2 cellular contexts compared by ENCODE assay signal in the genomic region with DNA sequence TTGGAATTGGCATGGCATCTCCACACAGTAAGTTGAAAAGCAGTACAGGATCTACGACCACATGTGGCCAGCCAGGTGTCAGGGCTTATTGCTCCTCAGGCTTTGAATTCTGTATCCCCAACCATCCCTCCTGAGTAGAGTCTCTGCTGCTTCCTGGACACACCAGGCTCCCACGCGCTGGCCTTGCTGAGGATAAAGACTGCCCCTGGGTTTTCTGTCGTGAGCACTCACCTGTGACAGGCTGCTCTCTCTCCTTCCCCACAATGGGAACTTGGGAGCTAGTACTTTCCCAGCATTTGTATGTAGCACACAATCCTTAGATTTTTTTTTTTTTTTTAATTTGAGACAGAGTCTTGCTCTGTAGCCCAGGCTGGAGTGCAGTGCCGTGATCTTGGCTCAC.
TF ChIP-seq lines count a peak whose summit lies in the region.

No MANE protein-coding gene starts in this region.

TF ChIP-seq in IMR-90, 13 proteins besides CTCF, POLR2A, EP300 and RAD21:
- TF ChIP-seq, protein P1, sequence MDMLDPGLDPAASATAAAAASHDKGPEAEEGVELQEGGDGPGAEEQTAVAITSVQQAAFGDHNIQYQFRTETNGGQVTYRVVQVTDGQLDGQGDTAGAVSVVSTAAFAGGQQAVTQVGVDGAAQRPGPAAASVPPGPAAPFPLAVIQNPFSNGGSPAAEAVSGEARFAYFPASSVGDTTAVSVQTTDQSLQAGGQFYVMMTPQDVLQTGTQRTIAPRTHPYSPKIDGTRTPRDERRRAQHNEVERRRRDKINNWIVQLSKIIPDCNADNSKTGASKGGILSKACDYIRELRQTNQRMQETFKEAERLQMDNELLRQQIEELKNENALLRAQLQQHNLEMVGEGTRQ (IDR thresholded peaks at IDR 0.05; ENCODE audit: low read depth, low read length): no peak
- TF ChIP-seq FOS (IDR thresholded peaks at IDR 0.05; ENCODE audit: low read depth, low read length) (no peak), CEBPB (IDR thresholded peaks at IDR 0.05; ENCODE audit: low read depth, low read length) (no peak), NFE2L2 (IDR thresholded peaks at IDR 0.05; ENCODE audit: low read depth, low read length) (no peak), MXI1 (IDR thresholded peaks at IDR 0.05; ENCODE audit: borderline replicate concordance, low read depth, low read length) (no peak), RCOR1 (IDR thresholded peaks at IDR 0.05; ENCODE audit: insufficient replicate concordance, low read length) (no peak), MAFK (IDR thresholded peaks at IDR 0.05; ENCODE audit: low read depth, low read length) (no peak), SMC3 (IDR thresholded peaks at IDR 0.05; ENCODE audit: low read depth, low read length) (no peak), CHD1 (IDR thresholded peaks at IDR 0.05; ENCODE audit: low read depth, low read length) (no peak)

TF ChIP-seq in H1, 55 proteins besides CTCF, POLR2A, EP300 and RAD21:
- TF ChIP-seq KDM1A (IDR thresholded peaks at IDR 0.05; ENCODE audit: borderline replicate concordance, low read length) (no peak), TAF1 (IDR thresholded peaks at IDR 0.05; ENCODE audit: low read depth, low read length) (no peak), JUND (IDR thresholded peaks at IDR 0.05; ENCODE audit: low read length) (no peak), SIX5 (IDR thresholded peaks at IDR 0.05; ENCODE audit: low read depth, low read length) (no peak), GABPA (IDR thresholded peaks at IDR 0.05; ENCODE audit: borderline replicate concordance, insufficient read depth, low read length) (no peak), CHD1 (IDR thresholded peaks at IDR 0.05; ENCODE audit: low read depth, low read length) (no peak), GTF2F1 (IDR thresholded peaks at IDR 0.05; ENCODE audit: borderline replicate concordance, low read depth, low read length) (no peak), TBP (IDR thresholded peaks at IDR 0.05; ENCODE audit: low read depth, low read length) (no peak), CEBPB (IDR thresholded peaks at IDR 0.05; ENCODE audit: low read depth, low read length) (no peak), NANOG (IDR thresholded peaks at IDR 0.05; ENCODE audit: insufficient read depth, low read depth, low read length, poor library complexity, severe bottlenecking) (no peak), CREB1 (IDR thresholded peaks at IDR 0.05) (no peak), RNF2 (IDR thresholded peaks at IDR 0.05; ENCODE audit: borderline replicate concordance, low read depth, low read length, missing control alignments, poor library complexity, severe bottlenecking) (no peak)
- TF ChIP-seq, protein P2, sequence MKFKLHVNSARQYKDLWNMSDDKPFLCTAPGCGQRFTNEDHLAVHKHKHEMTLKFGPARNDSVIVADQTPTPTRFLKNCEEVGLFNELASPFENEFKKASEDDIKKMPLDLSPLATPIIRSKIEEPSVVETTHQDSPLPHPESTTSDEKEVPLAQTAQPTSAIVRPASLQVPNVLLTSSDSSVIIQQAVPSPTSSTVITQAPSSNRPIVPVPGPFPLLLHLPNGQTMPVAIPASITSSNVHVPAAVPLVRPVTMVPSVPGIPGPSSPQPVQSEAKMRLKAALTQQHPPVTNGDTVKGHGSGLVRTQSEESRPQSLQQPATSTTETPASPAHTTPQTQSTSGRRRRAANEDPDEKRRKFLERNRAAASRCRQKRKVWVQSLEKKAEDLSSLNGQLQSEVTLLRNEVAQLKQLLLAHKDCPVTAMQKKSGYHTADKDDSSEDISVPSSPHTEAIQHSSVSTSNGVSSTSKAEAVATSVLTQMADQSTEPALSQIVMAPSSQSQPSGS (IDR thresholded peaks at IDR 0.05; ENCODE audit: low read length): no peak
TF ChIP-seq in H1: peak in this region for 0.
